In genomic region chr5:150301901-150302300, GRCh38 we compare ENCODE assay signal across 13 cellular contexts. TPM values are rescaled to one million over a fixed set of nuclear protein-coding genes. Genes with fewer than 3 reads are reported as not detected.
A peak's percentile ranks its signal among the peaks of the same experiment; 100 is the strongest.
DNase-seq lines count a peak whose midpoint lies in the region; ATAC-seq and TF ChIP-seq lines count a peak whose summit lies in the region.
"Had no signal": no experiment of that assay in that cellular context is flagged by ENCODE, and none has a peak within 500 bp of the region (broad histone marks: within the 10 kb centered on the region; RNA-seq: fewer than 3 reads in every experiment).

No MANE protein-coding gene starts in this region.

- peaks cover 38% of the 10 kb centered on the region for H3K4me1 Mint-ChIP-seq in MCF 10A (ENCODE audit: insufficient read depth, unreplicated experiment)

- intact Hi-C loops in breast epithelium (cut with DNase I; ENCODE audit: low total_unique reads) (no loop called here), MCF 10A (cut with micrococcal nuclease) (no loop called here)

- no peak for DNase-seq in breast epithelium (ENCODE audit: low spot score in 2 of 2)
- no peak for DNase-seq in MCF 10A (ENCODE audit: unreplicated experiment)
- no peak for DNase-seq in coronary artery (ENCODE audit: low spot score)
- no peak for DNase-seq in mesenchymal stem cell
- no peak for DNase-seq in upper lobe of left lung
- no peak for DNase-seq in T1000 (lab: John Stamatoyannopoulos, UW)
- no peak for DNase-seq in Ammon's horn (ENCODE audit: low spot score)
- DNase-seq: GDM1, hippocampal formation, NCI-H1092 treated with DMSO at 0.1 percent for 48 hours had no signal

- H3K27ac Mint-ChIP-seq in MCF 10A (ENCODE audit: low read depth, unreplicated experiment), result no peak overlapping the region

- H3K36me3 ChIP-seq in breast epithelium (no peaks in the 10 kb centered on the region), mesenchymal stem cell (ENCODE audit: control insufficient read depth in 1 of 2, insufficient read depth in 2 of 2, low read depth in 1 of 2, low read length in 2 of 2) (peaks cover 6 to 16% of the 10 kb centered on the region in 2 experiments), upper lobe of left lung (no peaks in the 10 kb centered on the region)
- H3K36me3 ChIP-seq: neutrophil had no signal

- H3K18ac ChIP-seq in mesenchymal stem cell (ENCODE audit: low read depth in 1 of 2, low read length in 2 of 2), result no peak overlapping the region

- no peak overlapping the region for H4K91ac ChIP-seq in mesenchymal stem cell (ENCODE audit: low read length)

- peak overlapping the region; percentile 79 for H2AFZ ChIP-seq in mesenchymal stem cell (ENCODE audit: low read depth, low read length)

- POLR2A ChIA-PET in MCF 10A (lab: Yijun Ruan, JAX), result interaction anchor here (1.2 to 2.8 kb wide), 2 partner anchors 15 to 18 kb away, joined by 4 to 13 read pairs; no protein-coding TSS in a partner anchor

- H3K79me1 ChIP-seq in mesenchymal stem cell (replicated peaks; ENCODE audit: low read length, poor library complexity, severe bottlenecking), result peaks cover 20% of the 10 kb centered on the region

- CTCF ChIA-PET in MCF 10A (lab: Yijun Ruan, JAX), result interaction anchor here (1.3 to 7.8 kb wide), 3 partner anchors 18 to 49 kb away, joined by 3 to 63 read pairs (median 11); no protein-coding TSS in a partner anchor

- H3K9me3 ChIP-seq in breast epithelium, result no peaks in the 10 kb centered on the region
- H3K9me3 ChIP-seq in mesenchymal stem cell (ENCODE audit: control insufficient read depth, low read length), result no peaks in the 10 kb centered on the region
- no peaks in the 10 kb centered on the region for H3K9me3 ChIP-seq in upper lobe of left lung
- H3K9me3 ChIP-seq: neutrophil had no signal

- no peaks in the 10 kb centered on the region for H3K36me3 Mint-ChIP-seq in MCF 10A (ENCODE audit: insufficient read depth, unreplicated experiment)

- peak overlapping the region; percentile 77 for H2BK15ac ChIP-seq in mesenchymal stem cell (ENCODE audit: low read depth, poor library complexity, severe bottlenecking)

- peak overlapping the region; percentile 89 for H3K4me2 ChIP-seq in mesenchymal stem cell (ENCODE audit: low read length, poor library complexity, severe bottlenecking)

- H3K4me1 ChIP-seq in breast epithelium (no peaks in the 10 kb centered on the region), mesenchymal stem cell (ENCODE audit: control insufficient read depth, insufficient read depth, low read depth, low read length) (peaks cover 31% of the 10 kb centered on the region), upper lobe of left lung (peaks cover 7 to 17% (median 10%) of the 10 kb centered on the region in 4 donors)

- no peak overlapping the region for H3K14ac ChIP-seq in mesenchymal stem cell (ENCODE audit: low read length in 2 of 2)

- no TSS peak for BruUV-seq in MCF 10A (replicated peaks; lab: Mats Ljungman, UMichigan)

- no peak overlapping the region for H3K4ac ChIP-seq in mesenchymal stem cell (ENCODE audit: low read depth in 1 of 2, low read length in 2 of 2)

- H3K4me3 ChIP-seq in breast epithelium (peak overlapping the region; percentile 26 to 64 (median 52)), coronary artery (peak overlapping the region; percentile 68), mesenchymal stem cell (ENCODE audit: insufficient read depth in 1 of 2, low read depth in 1 of 2, low read length in 2 of 2) (peak overlapping the region; percentile 54 to 58), upper lobe of left lung (peak overlapping the region in 3 of 4 donors; percentile 25 to 45 (median 39))

- no peaks in the 10 kb centered on the region for H3K27me3 Mint-ChIP-seq in MCF 10A (ENCODE audit: insufficient read depth, unreplicated experiment)

- TF ChIP-seq EP300 in upper lobe of left lung (IDR thresholded peaks at IDR 0.05), result no peak

- H3K23ac ChIP-seq in mesenchymal stem cell (ENCODE audit: low read length in 2 of 2), result no peak overlapping the region

- H2BK120ac ChIP-seq in mesenchymal stem cell (ENCODE audit: low read depth, low read length), result no peak overlapping the region

- peak overlapping the region; percentile 39 for H4K8ac ChIP-seq in mesenchymal stem cell (ENCODE audit: low read length)

- TF ChIP-seq CTCF in breast epithelium (IDR thresholded peaks at IDR 0.05) (no peak), MCF 10A (IDR thresholded peaks at IDR 0.05; ENCODE audit: unreplicated experiment) (no peak), coronary artery (IDR thresholded peaks at IDR 0.05) (no peak), upper lobe of left lung (IDR thresholded peaks at IDR 0.05) (no peak)

- peak overlapping the region in 1 of 2 donors; percentile 4 for H3K27ac ChIP-seq in breast epithelium
- peak overlapping the region in 1 of 2 donors; percentile 70 for H3K27ac ChIP-seq in coronary artery
- H3K27ac ChIP-seq in mesenchymal stem cell (ENCODE audit: low read length, poor library complexity, severe bottlenecking), result no peak overlapping the region
- peak overlapping the region; percentile 43 to 81 (median 76) for H3K27ac ChIP-seq in upper lobe of left lung
- H3K27ac ChIP-seq: neutrophil had no signal

- H2AK5ac ChIP-seq in mesenchymal stem cell (ENCODE audit: low read length, severe bottlenecking), result no peak overlapping the region

- no peaks in the 10 kb centered on the region for H3K9me3 Mint-ChIP-seq in MCF 10A (ENCODE audit: unreplicated experiment)
- H3K9me3 Mint-ChIP-seq: central memory CD8-positive, alpha-beta T cell had no signal

- H2BK5ac ChIP-seq in mesenchymal stem cell (ENCODE audit: low read depth, low read length, poor library complexity, severe bottlenecking), result no peak overlapping the region

- ATAC-seq in upper lobe of left lung (ENCODE audit: low FRiP score in 2 of 2), result no peak
- ATAC-seq in HG03378 (IDR thresholded peaks at IDR 0.05; ENCODE audit: unreplicated experiment), result no peak

- H3K27me3 ChIP-seq in breast epithelium, result peaks cover 0 to 9% of the 10 kb centered on the region in 2 donors
- H3K27me3 ChIP-seq in mesenchymal stem cell (ENCODE audit: control insufficient read depth in 1 of 2, insufficient read depth in 1 of 2, low read length in 2 of 2), result no peaks in the 10 kb centered on the region
- peaks cover 0 to 14% (median 8%) of the 10 kb centered on the region in 4 donors for H3K27me3 ChIP-seq in upper lobe of left lung

- TF ChIP-seq POLR2A in breast epithelium (IDR thresholded peaks at IDR 0.05) (no peak), upper lobe of left lung (IDR thresholded peaks at IDR 0.05) (no peak)

- peak overlapping the region in 1 of 2 experiments; percentile 37 for H2BK12ac ChIP-seq in mesenchymal stem cell (ENCODE audit: low read length in 2 of 2)

- peak overlapping the region; percentile 84 for H3K9ac ChIP-seq in mesenchymal stem cell (ENCODE audit: low read length)

- no peak overlapping the region for H3K4me3 Mint-ChIP-seq in MCF 10A (ENCODE audit: unreplicated experiment)
- H3K4me3 Mint-ChIP-seq: central memory CD8-positive, alpha-beta T cell had no signal

- WGBS in mesenchymal stem cell, result 37% methylated on average over 22 of the region's 22 CpGs
- 25 to 40% methylated on average over 7 to 18 of the region's 22 CpGs for WGBS in upper lobe of left lung, 2 donors

RNA-seq across cellular contexts. Expression of gene ARSI, which starts 0.8 kb away (rescaled TPM):
- total RNA-seq in breast epithelium (1 to 10 TPM in 1 of 3 donors, under 1 TPM in 2; 0.48 to 1.3 (median 0.98) TPM), MCF 10A (2022) (0.19 and 0.25 TPM in 2 replicates), upper lobe of left lung (1 to 10 TPM in 5 of 6 donors, under 1 TPM in 1; 0.78 to 6.3 (median 2.8) TPM)
- polyA plus RNA-seq in mesenchymal stem cell (2013, experiment 1 of 2), result 1.6 TPM
- 1.5 TPM for polyA plus RNA-seq in mesenchymal stem cell (2013, experiment 2 of 2)

RNA-seq across cellular contexts. Expression of gene CAMK2A, which starts 12.3 kb away (rescaled TPM):
- total RNA-seq in breast epithelium (under 1 TPM in 1 of 3 donors, not detected in 2; under 0.01 TPM), MCF 10A (2022) (not detected in 2 replicates), upper lobe of left lung (1 to 10 TPM in 4 of 6 donors, under 1 TPM in 1, not detected in 1; 0.29 to 2.4 (median 1.8) TPM)
- 0.65 TPM for polyA plus RNA-seq in mesenchymal stem cell (2013, experiment 1 of 2)
- 0.47 TPM for polyA plus RNA-seq in mesenchymal stem cell (2013, experiment 2 of 2)

RNA-seq across cellular contexts. Expression of gene TCOF1, which starts 55.6 kb away (rescaled TPM):
- total RNA-seq in breast epithelium (10 to 100 TPM; 20.6 to 37.7 (median 36.1) TPM), MCF 10A (2022) (68.4 and 83.5 TPM in 2 replicates), upper lobe of left lung (10 to 100 TPM; 21.7 to 71.2 (median 30.4) TPM)
- 14.3 TPM for polyA plus RNA-seq in mesenchymal stem cell (2013, experiment 1 of 2)
- 13.1 TPM for polyA plus RNA-seq in mesenchymal stem cell (2013, experiment 2 of 2)
